Comparison of ENCODE assay signal across 19 cellular contexts in the genomic region with DNA sequence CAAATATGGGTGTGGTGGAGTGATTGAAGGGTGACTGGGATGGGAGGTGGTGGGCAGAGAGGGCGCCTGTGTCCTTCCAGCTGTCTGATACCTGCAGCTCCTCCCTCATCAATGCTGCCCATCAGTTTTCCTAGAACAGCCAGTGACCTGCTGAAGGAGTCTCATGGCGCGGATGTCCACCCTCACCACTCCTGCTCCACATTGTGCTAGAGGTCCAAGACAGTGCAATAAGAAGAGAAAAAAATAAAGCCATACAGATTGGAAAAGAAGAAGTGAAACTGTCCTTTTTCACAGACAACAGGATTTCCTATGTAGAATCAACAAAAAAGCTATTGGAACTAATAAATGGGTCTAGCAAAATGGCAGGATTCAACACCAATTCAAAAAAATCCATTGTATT. TPM values are rescaled to one million over a fixed set of nuclear protein-coding genes. Genes with fewer than 3 reads are reported as not detected.
"Had no signal": no experiment of that assay in that cellular context is flagged by ENCODE, and none has a peak within 500 bp of the region (broad histone marks: within the 10 kb centered on the region; RNA-seq: fewer than 3 reads in every experiment).

No MANE protein-coding gene starts in this region.

- H3K9me3 ChIP-seq: esophagus squamous epithelium, left lung, thyroid gland had no signal

- H3K27ac Mint-ChIP-seq: activated CD4-positive, alpha-beta T cell treated with anti-CD3 and anti-CD28 coated beads, Interleukin-2, amount 10 ng/mL, durations not matched to agents 24 days and 14 days; activated naive CD8-positive, alpha-beta T cell treated with anti-CD3 and anti-CD28 coated beads for 36 hours; stimulated activated effector memory CD8-positive, alpha-beta T cell treated with anti-CD3 and anti-CD28 coated beads, Interleukin-12 subunit alpha, Interleukin-12 subunit beta, amount 100 ng/mL, for 72 hours; WTC11 had no signal

- H3K27me3 Mint-ChIP-seq: central memory CD8-positive, alpha-beta T cell had no signal

- H3K9me3 Mint-ChIP-seq: activated CD4-positive, alpha-beta T cell treated with anti-CD3 and anti-CD28 coated beads, Interleukin-2, amount 10 ng/mL, durations not matched to agents 24 days and 14 days; central memory CD8-positive, alpha-beta T cell; naive thymus-derived CD4-positive, alpha-beta T cell; stimulated activated effector memory CD8-positive, alpha-beta T cell treated with anti-CD3 and anti-CD28 coated beads, Interleukin-12 subunit alpha, Interleukin-12 subunit beta, amount 100 ng/mL, for 72 hours had no signal

- H3K36me3 Mint-ChIP-seq: activated naive CD8-positive, alpha-beta T cell treated with anti-CD3 and anti-CD28 coated beads for 36 hours; naive thymus-derived CD4-positive, alpha-beta T cell; WTC11 had no signal

- H3K4me2 ChIP-seq: hepatocyte had no signal

- H3K36me3 ChIP-seq: brain microvascular endothelial cell, esophagus squamous epithelium, left lung, thyroid gland had no signal

- H3K4me3 ChIP-seq: coronary artery, esophagus squamous epithelium, hepatocyte, left lung, thyroid gland had no signal

- H3K4me1 ChIP-seq: thyroid gland had no signal

- DNase-seq: activated CD4-positive, alpha-beta T cell treated with anti-CD3 and anti-CD28 coated beads, Interleukin-2, amount 10 ng/mL, durations not matched to agents 24 days and 14 days; activated CD8-positive, alpha-beta memory T cell treated with anti-CD3 and anti-CD28 coated beads for 24 hours; activated gamma-delta T cell treated with Interleukin-2 at 50 U/mL for 16 hours; activated naive CD8-positive, alpha-beta T cell treated with anti-CD3 and anti-CD28 coated beads for 36 hours; brain microvascular endothelial cell; effector CD4-positive, alpha-beta T cell; esophagus squamous epithelium; mammary epithelial cell; naive thymus-derived CD4-positive, alpha-beta T cell; retina; thyroid gland had no signal

- H3K4me3 Mint-ChIP-seq: activated CD4-positive, alpha-beta T cell treated with anti-CD3 and anti-CD28 coated beads, Interleukin-2, amount 10 ng/mL, durations not matched to agents 24 days and 14 days; activated naive CD8-positive, alpha-beta T cell treated with anti-CD3 and anti-CD28 coated beads for 36 hours; central memory CD8-positive, alpha-beta T cell; naive thymus-derived CD4-positive, alpha-beta T cell; stimulated activated effector memory CD8-positive, alpha-beta T cell treated with anti-CD3 and anti-CD28 coated beads, Interleukin-12 subunit alpha, Interleukin-12 subunit beta, amount 100 ng/mL, for 72 hours; WTC11 had no signal

- H3K27me3 ChIP-seq: brain microvascular endothelial cell, hepatocyte, thyroid gland had no signal

- H3K27ac ChIP-seq: brain microvascular endothelial cell, coronary artery, esophagus squamous epithelium, hepatocyte, thyroid gland had no signal

- ATAC-seq: left lung; naive thymus-derived CD4-positive, alpha-beta T cell; stimulated activated effector memory CD8-positive, alpha-beta T cell treated with anti-CD3 and anti-CD28 coated beads, Interleukin-12 subunit alpha, Interleukin-12 subunit beta, amount 100 ng/mL, for 72 hours; WTC11 had no signal

RNA-seq across cellular contexts. Expression of a gene that starts 7.4 kb away (rescaled TPM):
- polyA plus RNA-seq: endothelial cell of umbilical vein; keratinocyte; mammary epithelial cell; naive thymus-derived CD4-positive, alpha-beta T cell had no signal

RNA-seq across cellular contexts. Expression of a gene that starts 12.5 kb away (rescaled TPM):
- polyA plus RNA-seq: endothelial cell of umbilical vein, keratinocyte, mammary epithelial cell had no signal
